30 cellular contexts compared by ENCODE assay signal in the genomic region with DNA sequence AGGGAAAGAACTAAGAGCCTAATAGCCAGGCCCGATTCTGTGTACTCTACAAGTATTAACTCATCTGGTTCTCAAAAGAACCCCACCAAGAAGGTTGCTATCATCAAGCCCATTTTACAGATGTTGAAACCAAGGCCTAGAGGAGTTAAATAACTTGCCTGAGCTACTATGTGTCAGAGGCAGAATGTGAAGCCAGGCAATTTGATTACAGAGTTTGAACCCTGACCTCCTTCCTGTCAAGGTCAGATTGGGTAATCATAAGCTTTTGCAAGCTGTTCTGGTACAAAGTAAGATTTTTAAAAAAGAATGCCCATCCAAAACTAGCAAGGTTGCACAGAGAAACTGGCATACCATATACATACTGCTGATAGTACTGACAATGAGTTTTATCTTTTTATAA.
"Had no signal": no experiment of that assay in that cellular context is flagged by ENCODE, and none has a peak within 500 bp of the region (broad histone marks: within the 10 kb centered on the region; RNA-seq: fewer than 3 reads in every experiment).

No MANE protein-coding gene starts in this region.

- H3K4me1 ChIP-seq: pancreas had no signal

- H3K27ac Mint-ChIP-seq: memory B cell; progenitor cell of endocrine pancreas; stimulated activated naive CD8-positive, alpha-beta T cell treated with anti-CD3 and anti-CD28 coated beads, Interleukin-15, amount 100 ng/mL, for 72 hours had no signal

- DNase-seq: dermis blood vessel endothelial cell; effector memory CD4-positive, alpha-beta T cell; erythroblast; esophagus squamous epithelium; foreskin melanocyte; glutamatergic neuron; heart right ventricle; hypothalamus; immature natural killer cell; islet precursor cell; kidney glomerular epithelial cell; left colon; left ventricle myocardium superior; natural killer cell; pancreas; stimulated activated CD4-positive, alpha-beta T cell treated with anti-CD3 and anti-CD28 coated beads, Interleukin-12 subunit alpha, Interleukin-12 subunit beta, amount 100 ng/mL, for 4 hours; stimulated activated CD4-positive, alpha-beta T cell treated with anti-CD3 and anti-CD28 coated beads, Interleukin-1b, Interleukin-23, amount 100 ng/mL, for 48 hours; stimulated activated CD4-positive, alpha-beta T cell treated with anti-CD3 and anti-CD28 coated beads, Interleukin-4, amount 100 ng/mL, for 1 hour; stimulated activated CD8-positive, alpha-beta memory T cell treated with anti-CD3 and anti-CD28 coated beads, Interleukin-4, amount 100 ng/mL, for 48 hours; stimulated activated naive CD4-positive, alpha-beta T cell; stimulated activated naive CD8-positive, alpha-beta T cell treated with anti-CD3 and anti-CD28 coated beads, Interleukin-15, amount 100 ng/mL, for 72 hours; transverse colon had no signal

- H3K36me3 Mint-ChIP-seq: immature natural killer cell, memory B cell, natural killer cell had no signal

- H3K36me3 ChIP-seq: esophagus squamous epithelium, heart right ventricle, neutrophil, pancreas, suprapubic skin, transverse colon had no signal

- H3K4me3 Mint-ChIP-seq: memory B cell; stimulated activated naive CD8-positive, alpha-beta T cell treated with anti-CD3 and anti-CD28 coated beads, Interleukin-15, amount 100 ng/mL, for 72 hours had no signal

- H3K4me3 ChIP-seq: coronary artery, esophagus squamous epithelium, heart right ventricle, lung, pancreas, smooth muscle cell, suprapubic skin, transverse colon had no signal

- H3K9me3 Mint-ChIP-seq: immature natural killer cell; memory B cell; natural killer cell; stimulated activated naive CD8-positive, alpha-beta T cell treated with anti-CD3 and anti-CD28 coated beads, Interleukin-15, amount 100 ng/mL, for 72 hours had no signal

- H3K27ac ChIP-seq: coronary artery, esophagus squamous epithelium, heart right ventricle, neutrophil, pancreas, suprapubic skin, transverse colon had no signal

- ATAC-seq: heart right ventricle; left colon; left ventricle myocardium superior; natural killer cell; pancreas; sciatic nerve; stimulated activated naive CD8-positive, alpha-beta T cell treated with anti-CD3 and anti-CD28 coated beads, Interleukin-15, amount 100 ng/mL, for 72 hours had no signal

- H3K9me3 ChIP-seq: esophagus squamous epithelium, heart right ventricle, neutrophil, pancreas, suprapubic skin, transverse colon had no signal

- H3K27me3 ChIP-seq: pancreas had no signal
